ENCODE assay signal across 1 cellular context in the genomic region with DNA sequence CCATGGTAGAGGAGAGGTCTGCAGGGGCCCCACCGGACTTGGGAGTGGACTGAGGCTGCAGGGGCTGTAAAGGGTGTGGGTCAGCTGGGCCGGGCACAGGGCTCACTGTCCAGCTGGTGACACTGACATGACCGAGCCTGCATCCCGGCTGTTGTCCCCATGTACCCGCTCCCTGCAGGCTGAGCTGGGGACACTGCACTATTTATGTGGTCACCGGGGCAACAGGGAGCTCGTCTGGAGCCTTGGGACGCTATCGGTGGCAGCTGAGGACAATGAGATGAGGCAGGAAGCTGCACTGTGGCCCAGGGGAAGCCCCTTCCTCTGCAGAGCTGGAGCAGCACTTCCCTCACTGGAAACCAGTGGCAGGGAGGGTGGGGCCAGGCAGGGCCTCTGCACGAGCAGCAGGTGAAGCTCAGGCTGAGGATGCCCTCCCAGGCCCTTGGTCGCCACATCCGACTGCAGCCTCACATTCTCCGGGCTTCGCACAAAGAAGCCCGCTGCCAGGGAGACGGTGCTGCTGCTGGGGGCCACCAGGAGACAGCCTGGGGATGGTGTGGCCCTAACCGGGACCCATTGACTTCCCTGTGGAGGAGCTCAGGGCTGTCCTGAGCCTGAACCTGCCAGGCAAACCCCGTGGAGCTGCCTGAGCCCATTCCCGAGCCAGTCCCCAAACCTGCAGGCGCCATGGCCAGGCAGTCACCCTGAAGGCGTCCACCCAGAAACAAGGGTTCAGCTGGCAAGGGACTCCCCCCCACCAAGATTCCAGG.
TF ChIP-seq lines count a peak whose summit lies in the region.

No MANE protein-coding gene starts in this region.

TF ChIP-seq in SK-N-SH treated with all-trans-retinoic acid at 6 μM for 48 hours, 23 proteins besides CTCF, POLR2A, EP300 and RAD21 (continued from another document):
- TF ChIP-seq, protein P1, sequence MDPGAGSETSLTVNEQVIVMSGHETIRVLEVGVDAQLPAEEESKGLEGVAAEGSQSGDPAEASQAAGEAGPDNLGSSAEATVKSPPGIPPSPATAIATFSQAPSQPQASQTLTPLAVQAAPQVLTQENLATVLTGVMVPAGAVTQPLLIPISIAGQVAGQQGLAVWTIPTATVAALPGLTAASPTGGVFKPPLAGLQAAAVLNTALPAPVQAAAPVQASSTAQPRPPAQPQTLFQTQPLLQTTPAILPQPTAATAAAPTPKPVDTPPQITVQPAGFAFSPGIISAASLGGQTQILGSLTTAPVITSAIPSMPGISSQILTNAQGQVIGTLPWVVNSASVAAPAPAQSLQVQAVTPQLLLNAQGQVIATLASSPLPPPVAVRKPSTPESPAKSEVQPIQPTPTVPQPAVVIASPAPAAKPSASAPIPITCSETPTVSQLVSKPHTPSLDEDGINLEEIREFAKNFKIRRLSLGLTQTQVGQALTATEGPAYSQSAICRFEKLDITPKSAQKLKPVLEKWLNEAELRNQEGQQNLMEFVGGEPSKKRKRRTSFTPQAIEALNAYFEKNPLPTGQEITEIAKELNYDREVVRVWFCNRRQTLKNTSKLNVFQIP (CRISPR knock-in tag; IDR thresholded peaks at IDR 0.05; ENCODE audit: borderline replicate concordance, low read depth) = no peak
- TF ChIP-seq TCF4 (CRISPR knock-in tag; IDR thresholded peaks at IDR 0.05; ENCODE audit: borderline replicate concordance) (no peak), PPARA (CRISPR knock-in tag; IDR thresholded peaks at IDR 0.05; ENCODE audit: borderline replicate concordance) (no peak), GLIS3 (CRISPR knock-in tag; IDR thresholded peaks at IDR 0.05) (no peak), ZC3H10 (CRISPR knock-in tag; IDR thresholded peaks at IDR 0.05) (no peak), OSR1 (CRISPR knock-in tag; IDR thresholded peaks at IDR 0.05) (no peak), ZNF8 (CRISPR knock-in tag; IDR thresholded peaks at IDR 0.05) (no peak)
- TF ChIP-seq, protein P2, sequence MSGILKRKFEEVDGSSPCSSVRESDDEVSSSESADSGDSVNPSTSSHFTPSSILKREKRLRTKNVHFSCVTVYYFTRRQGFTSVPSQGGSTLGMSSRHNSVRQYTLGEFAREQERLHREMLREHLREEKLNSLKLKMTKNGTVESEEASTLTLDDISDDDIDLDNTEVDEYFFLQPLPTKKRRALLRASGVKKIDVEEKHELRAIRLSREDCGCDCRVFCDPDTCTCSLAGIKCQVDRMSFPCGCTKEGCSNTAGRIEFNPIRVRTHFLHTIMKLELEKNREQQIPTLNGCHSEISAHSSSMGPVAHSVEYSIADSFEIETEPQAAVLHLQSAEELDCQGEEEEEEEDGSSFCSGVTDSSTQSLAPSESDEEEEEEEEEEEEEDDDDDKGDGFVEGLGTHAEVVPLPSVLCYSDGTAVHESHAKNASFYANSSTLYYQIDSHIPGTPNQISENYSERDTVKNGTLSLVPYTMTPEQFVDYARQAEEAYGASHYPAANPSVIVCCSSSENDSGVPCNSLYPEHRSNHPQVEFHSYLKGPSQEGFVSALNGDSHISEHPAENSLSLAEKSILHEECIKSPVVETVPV (CRISPR knock-in tag; IDR thresholded peaks at IDR 0.05) = no peak
